In the genomic region with DNA sequence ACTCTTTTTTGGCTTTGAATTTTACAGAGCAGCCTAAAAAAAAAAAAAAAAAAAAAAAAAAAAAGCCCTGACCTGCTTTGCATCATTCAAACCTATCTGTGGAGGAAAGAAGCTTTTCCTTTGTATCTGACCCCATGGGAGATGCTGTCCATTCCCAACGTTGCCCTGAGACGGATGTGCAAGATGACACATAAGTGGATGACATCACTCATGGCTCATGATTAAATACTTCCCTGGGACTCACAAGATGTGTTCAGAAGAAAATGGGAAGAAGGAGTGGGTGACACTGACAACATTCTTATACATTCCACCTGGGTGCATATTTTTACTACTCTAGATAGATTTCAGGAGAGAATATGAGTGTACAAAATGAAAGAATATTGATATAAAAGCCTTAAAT, we compare ENCODE assay signal across 19 cellular contexts.
DNase-seq lines count a peak whose midpoint lies in the region; ATAC-seq, FAIRE-seq and TF ChIP-seq lines count a peak whose summit lies in the region.
"Had no signal": no experiment of that assay in that cellular context is flagged by ENCODE, and none has a peak within 500 bp of the region (broad histone marks: within the 10 kb centered on the region; RNA-seq: fewer than 3 reads in every experiment).

No MANE protein-coding gene starts in this region.

- H2AFZ ChIP-seq in astrocyte (ENCODE audit: low read depth, low read length): no peak overlapping the region

- peak; percentile 6 for DNase-seq in DMS53 treated with DMSO at 0.1 percent for 48 hours (lab: John Stamatoyannopoulos, UW; ENCODE audit: unreplicated experiment)
- peak; percentile 2 for DNase-seq in HK-2 (ENCODE audit: unreplicated experiment)
- DNase-seq in astrocyte (ENCODE audit: low read depth): peak; percentile 2
- DNase-seq in retina: peak; percentile 49
- no peak for DNase-seq in heart left ventricle
- DNase-seq in heart right ventricle: no peak
- DNase-seq: AML-193, DMS79 treated with DMSO at 0.1 percent for 48 hours, H7, HFFc6, NCI-H1417 treated with DMSO at 0.1 percent for 48 hours, NCI-H2029, NCI-H446 treated with DMSO at 0.1 percent for 48 hours, NCI-H748 treated with DMSO at 0.1 percent for 48 hours, PC-3 had no signal

- H3K27me3 Mint-ChIP-seq in astrocyte (ENCODE audit: low read depth, unreplicated experiment): no peaks in the 10 kb centered on the region

- TF ChIP-seq CTCF in astrocyte (IDR thresholded peaks at IDR 0.05; ENCODE audit: insufficient read depth, low read depth, low read length) (no peak), heart left ventricle (IDR thresholded peaks at IDR 0.05) (no peak), heart right ventricle (IDR thresholded peaks at IDR 0.05) (no peak)

- ATAC-seq in heart left ventricle: no peak
- no peak for ATAC-seq in heart right ventricle
- ATAC-seq in HG02870 (IDR thresholded peaks at IDR 0.05; ENCODE audit: unreplicated experiment): no peak
- ATAC-seq: PC-3 had no signal

- FAIRE-seq in astrocyte (lab: Jason Lieb, UNC): no peak
- FAIRE-seq: D721Med had no signal

- H3K9me3 Mint-ChIP-seq in astrocyte (ENCODE audit: unreplicated experiment): peaks cover 2% of the 10 kb centered on the region

- no peak overlapping the region for H3K4me3 ChIP-seq in astrocyte (ENCODE audit: insufficient read depth, low read depth, low read length)
- H3K4me3 ChIP-seq in heart left ventricle: no peak overlapping the region
- H3K4me3 ChIP-seq in heart right ventricle: no peak overlapping the region

- H3K27me3 ChIP-seq in astrocyte (ENCODE audit: insufficient read depth, low read length): no peaks in the 10 kb centered on the region
- no peaks in the 10 kb centered on the region for H3K27me3 ChIP-seq in heart left ventricle
- no peaks in the 10 kb centered on the region for H3K27me3 ChIP-seq in heart right ventricle

- H3K27ac ChIP-seq in astrocyte (ENCODE audit: low read depth, low read length) (no peak overlapping the region), heart left ventricle (no peak overlapping the region), heart right ventricle (no peak overlapping the region)
- H3K27ac ChIP-seq: C4-2B, RWPE1 had no signal

- H3K4me3 Mint-ChIP-seq in astrocyte (ENCODE audit: unreplicated experiment): no peak overlapping the region
- H3K4me3 Mint-ChIP-seq: HFFc6 had no signal

- no peak overlapping the region for H3K27ac Mint-ChIP-seq in astrocyte (ENCODE audit: unreplicated experiment)
- H3K27ac Mint-ChIP-seq: HFFc6 had no signal

- H3K36me3 Mint-ChIP-seq in astrocyte (ENCODE audit: low read depth, unreplicated experiment): no peaks in the 10 kb centered on the region

- H3K4me1 ChIP-seq in astrocyte (ENCODE audit: insufficient read depth, low read length) (no peaks in the 10 kb centered on the region), heart left ventricle (no peaks in the 10 kb centered on the region), heart right ventricle (no peaks in the 10 kb centered on the region)

- peaks cover 9% of the 10 kb centered on the region for H3K4me1 Mint-ChIP-seq in astrocyte (ENCODE audit: low read depth, unreplicated experiment)

- no peaks in the 10 kb centered on the region for H3K9me3 ChIP-seq in astrocyte (ENCODE audit: insufficient read depth, low read depth, low read length)
- no peaks in the 10 kb centered on the region for H3K9me3 ChIP-seq in heart left ventricle
- peaks cover 0 to 7% (median 0%) of the 10 kb centered on the region in 11 donors for H3K9me3 ChIP-seq in heart right ventricle

- intact Hi-C loops in heart left ventricle (cut with DNase I): no loop called here
- intact Hi-C loops in heart right ventricle (cut with DNase I): no loop called here

- H3K9ac ChIP-seq in astrocyte (ENCODE audit: low read length): no peak overlapping the region

- 17 to 28% (median 20%) methylated on average over 2 of the region's 2 CpGs for WGBS in heart left ventricle, 4 donors
- WGBS in heart right ventricle, 2 donors: 16 to 24% methylated on average over 2 of the region's 2 CpGs

- no peaks in the 10 kb centered on the region for H4K20me1 ChIP-seq in astrocyte (ENCODE audit: insufficient read depth, low read length)

- H3K36me3 ChIP-seq in astrocyte (ENCODE audit: insufficient read depth, low read length) (no peaks in the 10 kb centered on the region), heart left ventricle (no peaks in the 10 kb centered on the region), heart right ventricle (no peaks in the 10 kb centered on the region)

- no peak overlapping the region for H3K4me2 ChIP-seq in astrocyte (ENCODE audit: low read length)

- no peak for TF ChIP-seq POLR2A in heart left ventricle (IDR thresholded peaks at IDR 0.05)

- H3K79me2 ChIP-seq in astrocyte (ENCODE audit: insufficient read depth, low read length): no peaks in the 10 kb centered on the region

Comparison
In these comparisons a context has a peak if more than half of its experiments do, and no peak if none do; other contexts are left out.
1. DNase-seq: peak in DMS53 treated with DMSO at 0.1 percent for 48 hours (single experiment), HK-2 (single experiment), astrocyte (single experiment) and retina (single experiment); none in heart left ventricle (0 of 5) and heart right ventricle (0 of 2).